ENCODE assay signal across 13 cellular contexts in the genomic region with DNA sequence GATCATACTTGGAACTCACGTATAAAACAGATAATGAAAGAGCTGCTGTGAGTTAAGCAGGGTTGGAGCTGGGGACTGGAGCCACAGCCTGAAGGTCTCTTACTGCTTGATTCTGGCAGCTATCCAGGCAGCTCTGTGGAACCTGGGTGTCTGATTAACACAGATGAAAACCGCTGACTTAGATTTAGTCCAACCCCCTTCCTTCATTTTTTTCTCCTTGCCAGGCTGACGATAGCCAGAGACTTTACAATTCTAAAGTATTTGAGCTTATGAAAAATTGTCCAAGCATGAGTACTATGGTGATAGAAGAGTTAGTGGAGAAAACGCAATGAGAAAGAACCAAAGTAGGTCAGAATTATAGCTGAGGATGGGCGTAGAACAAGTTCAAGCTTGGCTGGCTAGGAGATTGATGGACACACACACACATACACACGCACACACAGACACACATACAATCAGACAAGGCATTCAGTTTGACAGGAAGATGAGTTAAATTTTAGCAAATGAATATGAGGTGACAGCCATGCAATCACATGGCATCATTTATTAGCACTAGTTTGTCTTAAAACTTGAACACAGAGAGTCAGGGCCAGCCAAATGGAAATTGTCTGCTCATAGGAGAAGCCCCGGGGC. TPM values are rescaled to one million over a fixed set of nuclear protein-coding genes. Genes with fewer than 3 reads are reported as not detected.
DNase-seq lines count a peak whose midpoint lies in the region; ATAC-seq and TF ChIP-seq lines count a peak whose summit lies in the region.
"Had no signal": no experiment of that assay in that cellular context is flagged by ENCODE, and none has a peak within 500 bp of the region (broad histone marks: within the 10 kb centered on the region; RNA-seq: fewer than 3 reads in every experiment).

No MANE protein-coding gene starts in this region.

- H3K27ac Mint-ChIP-seq in activated naive CD4-positive, alpha-beta T cell treated with anti-CD3 and anti-CD28 coated beads, Interleukin-2, amount 50 U/mL, for 72 hours, result no peak overlapping the region
- H3K27ac Mint-ChIP-seq: CD14-positive monocyte; stimulated activated naive CD8-positive, alpha-beta T cell treated with anti-CD3 and anti-CD28 coated beads, Interleukin-15, Interleukin-2, amounts not matched to agents 100 ng/mL and 50 ng/mL, for 24 hours had no signal

- no peaks in the 10 kb centered on the region for H3K9me3 Mint-ChIP-seq in activated naive CD4-positive, alpha-beta T cell treated with anti-CD3 and anti-CD28 coated beads, Interleukin-2, amount 50 U/mL, for 72 hours
- H3K9me3 Mint-ChIP-seq: stimulated activated naive CD8-positive, alpha-beta T cell treated with anti-CD3 and anti-CD28 coated beads, Interleukin-15, Interleukin-2, amounts not matched to agents 100 ng/mL and 50 ng/mL, for 24 hours had no signal

- no peak for ATAC-seq in activated naive CD4-positive, alpha-beta T cell treated with anti-CD3 and anti-CD28 coated beads, Interleukin-2, amount 50 U/mL, for 72 hours
- no peak for ATAC-seq in GM21528 (IDR thresholded peaks at IDR 0.05; ENCODE audit: low FRiP score, unreplicated experiment)

- in situ Hi-C loops in astrocyte of the cerebellum (cut with HindIII; ENCODE audit: low sequenced_read_pairs), result no loop called here

- DNase-seq in AG08396 (ENCODE audit: low spot score), result peak; percentile 8
- peak; percentile 52 for DNase-seq in NCI-H1092 (lab: John Stamatoyannopoulos, UW)
- DNase-seq in astrocyte of the cerebellum (ENCODE audit: low read depth), result peak; percentile 27
- DNase-seq in kidney glomerular epithelial cell (lab: John Stamatoyannopoulos, UW), result peak; percentile 81
- DNase-seq in T-helper 1 cell, result no peak
- DNase-seq in activated naive CD4-positive, alpha-beta T cell treated with anti-CD3 and anti-CD28 coated beads, Interleukin-2, amount 50 U/mL, for 72 hours (ENCODE audit: low spot score in 2 of 2), result no peak
- no peak for DNase-seq in stimulated activated naive CD4-positive, alpha-beta T cell treated with Interleukin-2 at 50 U/mL for 16 hours (lab: John Stamatoyannopoulos, UW)
- DNase-seq: HCEC 1CT, NCI-H2029 treated with DMSO at 0.1 percent for 48 hours had no signal

- no peak overlapping the region for H3K4me3 ChIP-seq in astrocyte of the cerebellum (ENCODE audit: low read depth, low read length)

- no peaks in the 10 kb centered on the region for H3K36me3 Mint-ChIP-seq in activated naive CD4-positive, alpha-beta T cell treated with anti-CD3 and anti-CD28 coated beads, Interleukin-2, amount 50 U/mL, for 72 hours
- H3K36me3 Mint-ChIP-seq: CD14-positive monocyte had no signal

- TF ChIP-seq CTCF in astrocyte of the cerebellum (IDR thresholded peaks at IDR 0.05; ENCODE audit: low read depth, low read length, missing control alignments), result no peak

RNA-seq across cellular contexts. Expression of gene GPR85, which starts 13.6 kb away (rescaled TPM):
- total RNA-seq in activated naive CD4-positive, alpha-beta T cell treated with anti-CD3 and anti-CD28 coated beads, Interleukin-2, amount 50 U/mL, for 72 hours, result under 1 TPM in 1 of 2 donors, not detected in 1; 0.09 TPM
- total RNA-seq: T-helper 1 cell treated with Interleukin-12 subunit alpha and Interleukin-12 subunit beta and Interleukin-4 antibody, amounts not matched to agents 30 ng/mL and 1 ng/mL, for 36 hours had no signal

RNA-seq across cellular contexts. Expression of gene SMIM30, which starts 18.1 kb away (rescaled TPM):
- 10 to 100 TPM; 26.5 to 47.9 TPM for total RNA-seq in activated naive CD4-positive, alpha-beta T cell treated with anti-CD3 and anti-CD28 coated beads, Interleukin-2, amount 50 U/mL, for 72 hours

Comparison
In these comparisons a context has a peak if more than half of its experiments do, and no peak if none do; other contexts are left out.
1. DNase-seq: peak in AG08396 (single experiment), NCI-H1092 (single experiment), astrocyte of the cerebellum (single experiment) and kidney glomerular epithelial cell (single experiment); none in T-helper 1 cell (0 of 5), activated naive CD4-positive, alpha-beta T cell treated with anti-CD3 and anti-CD28 coated beads, Interleukin-2, amount 50 U/mL, for 72 hours (0 of 2) and stimulated activated naive CD4-positive, alpha-beta T cell treated with Interleukin-2 at 50 U/mL for 16 hours (single experiment).